8 cellular contexts compared by ENCODE assay signal in the genomic region with DNA sequence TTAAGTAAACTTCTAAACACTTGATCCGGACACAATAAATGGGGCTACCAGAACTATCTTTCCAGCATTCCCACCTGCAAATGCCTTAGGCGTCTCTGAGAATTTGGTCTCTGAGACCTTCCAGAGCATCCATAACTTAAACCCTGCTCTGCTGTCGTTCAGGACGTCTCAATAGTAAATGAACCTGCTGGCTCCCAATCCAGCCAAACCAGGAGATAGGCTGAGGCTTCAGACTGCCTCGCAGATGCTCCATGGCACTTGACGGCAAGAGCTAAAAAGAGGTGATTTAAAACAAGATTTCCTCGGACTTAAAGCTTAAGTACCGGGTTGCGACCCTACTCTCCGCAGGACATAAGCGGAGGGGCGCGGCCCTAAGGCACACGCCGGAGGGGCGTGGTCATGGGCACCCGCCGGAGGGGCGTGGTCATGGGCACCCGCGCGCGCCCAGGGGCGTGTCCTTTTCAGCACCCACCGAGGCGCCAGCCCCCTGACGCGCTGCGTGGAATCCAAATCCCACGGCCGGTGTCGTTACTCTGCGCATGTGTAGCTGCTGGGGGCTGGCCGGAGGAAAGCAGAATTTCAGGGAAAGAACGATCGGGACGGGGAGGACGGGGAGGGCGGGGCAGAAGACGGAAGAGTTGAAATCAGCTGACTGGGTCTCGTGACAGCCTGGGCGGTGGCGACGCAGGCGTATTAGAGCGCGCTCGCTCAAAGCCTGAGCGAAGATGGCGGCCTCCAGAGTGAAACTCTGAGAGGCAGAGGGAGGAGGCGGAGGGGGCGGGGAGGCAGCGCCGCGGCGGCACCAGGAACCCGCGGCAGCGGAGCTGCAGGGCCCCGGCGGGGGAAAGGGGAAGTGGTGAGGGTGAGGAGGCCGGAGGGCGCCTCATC. TPM values are rescaled to one million over a fixed set of nuclear protein-coding genes. Genes with fewer than 3 reads are reported as not detected.
DNase-seq lines count a peak whose midpoint lies in the region; ATAC-seq and TF ChIP-seq lines count a peak whose summit lies in the region.

A gene with protein sequence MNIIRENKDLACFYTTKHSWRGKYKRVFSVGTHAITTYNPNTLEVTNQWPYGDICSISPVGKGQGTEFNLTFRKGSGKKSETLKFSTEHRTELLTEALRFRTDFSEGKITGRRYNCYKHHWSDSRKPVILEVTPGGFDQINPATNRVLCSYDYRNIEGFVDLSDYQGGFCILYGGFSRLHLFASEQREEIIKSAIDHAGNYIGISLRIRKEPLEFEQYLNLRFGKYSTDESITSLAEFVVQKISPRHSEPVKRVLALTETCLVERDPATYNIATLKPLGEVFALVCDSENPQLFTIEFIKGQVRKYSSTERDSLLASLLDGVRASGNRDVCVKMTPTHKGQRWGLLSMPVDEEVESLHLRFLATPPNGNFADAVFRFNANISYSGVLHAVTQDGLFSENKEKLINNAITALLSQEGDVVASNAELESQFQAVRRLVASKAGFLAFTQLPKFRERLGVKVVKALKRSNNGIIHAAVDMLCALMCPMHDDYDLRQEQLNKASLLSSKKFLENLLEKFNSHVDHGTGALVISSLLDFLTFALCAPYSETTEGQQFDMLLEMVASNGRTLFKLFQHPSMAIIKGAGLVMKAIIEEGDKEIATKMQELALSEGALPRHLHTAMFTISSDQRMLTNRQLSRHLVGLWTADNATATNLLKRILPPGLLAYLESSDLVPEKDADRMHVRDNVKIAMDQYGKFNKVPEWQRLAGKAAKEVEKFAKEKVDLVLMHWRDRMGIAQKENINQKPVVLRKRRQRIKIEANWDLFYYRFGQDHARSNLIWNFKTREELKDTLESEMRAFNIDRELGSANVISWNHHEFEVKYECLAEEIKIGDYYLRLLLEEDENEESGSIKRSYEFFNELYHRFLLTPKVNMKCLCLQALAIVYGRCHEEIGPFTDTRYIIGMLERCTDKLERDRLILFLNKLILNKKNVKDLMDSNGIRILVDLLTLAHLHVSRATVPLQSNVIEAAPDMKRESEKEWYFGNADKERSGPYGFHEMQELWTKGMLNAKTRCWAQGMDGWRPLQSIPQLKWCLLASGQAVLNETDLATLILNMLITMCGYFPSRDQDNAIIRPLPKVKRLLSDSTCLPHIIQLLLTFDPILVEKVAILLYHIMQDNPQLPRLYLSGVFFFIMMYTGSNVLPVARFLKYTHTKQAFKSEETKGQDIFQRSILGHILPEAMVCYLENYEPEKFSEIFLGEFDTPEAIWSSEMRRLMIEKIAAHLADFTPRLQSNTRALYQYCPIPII (N-terminal part only) (plus strand): TSS at position 696 of the 888 bp plus-strand sequence. CDS start 17,049 bp downstream, outside the sequence.

- peak within 1 kb of the TSS; percentile 65 for H2AK5ac ChIP-seq in neuronal stem cell (ENCODE audit: low read depth, low read length)

- H3K4me3 ChIP-seq in HFF-Myc (replicated peaks; ENCODE audit: low read depth, low read length): peak within 1 kb of the TSS; percentile 96
- H3K4me3 ChIP-seq in gastroesophageal sphincter: peak within 1 kb of the TSS; percentile 94 to 95
- H3K4me3 ChIP-seq in neuronal stem cell (ENCODE audit: low read length in 2 of 2): peak within 1 kb of the TSS; percentile 91 to 98
- peak within 1 kb of the TSS; percentile 96 to 100 (median 98) for H3K4me3 ChIP-seq in subcutaneous abdominal adipose tissue (ENCODE audit: low read depth in 1 of 5, low read length in 5 of 5)

- no peak within 1 kb of the TSS for H2BK12ac ChIP-seq in neuronal stem cell (ENCODE audit: low read length)

- DNase-seq in GM04503 (ENCODE audit: low read depth): peak; percentile 75
- DNase-seq in HFF-Myc (ENCODE audit: extremely low read depth, low read depth): peak; percentile 72
- peak; percentile 94 for DNase-seq in MV-4-11 (lab: John Stamatoyannopoulos, UW)
- DNase-seq in SK-MEL-5 (ENCODE audit: low read depth, low spot score): peak; percentile 95
- peak; percentile 94 for DNase-seq in activated naive CD4-positive, alpha-beta T cell treated with Interleukin-2 at 50 U/mL for 16 hours
- peak; percentile 92 for DNase-seq in neuronal stem cell (ENCODE audit: low spot score)

- peak within 1 kb of the TSS; percentile 52 for H2BK15ac ChIP-seq in neuronal stem cell (ENCODE audit: low read length)

- H3K18ac ChIP-seq in neuronal stem cell (ENCODE audit: low read length): peak within 1 kb of the TSS; percentile 92

- H3K36me3 ChIP-seq in gastroesophageal sphincter (peaks cover 0 to 6% of the 10 kb centered on the region in 2 donors), neuronal stem cell (replicated peaks in 1 of 2; ENCODE audit: control insufficient read depth in 2 of 2, insufficient read depth in 2 of 2, low read length in 2 of 2) (peaks cover 0 to 17% of the 10 kb centered on the region in 2 donors), subcutaneous abdominal adipose tissue (ENCODE audit: control insufficient read depth in 5 of 5, insufficient read depth in 5 of 5, low read length in 5 of 5) (peaks cover 0 to 2% (median 0%) of the 10 kb centered on the region in 5 donors)

- no peak for TF ChIP-seq EP300 in gastroesophageal sphincter (IDR thresholded peaks at IDR 0.05)

- peak within 1 kb of the TSS; percentile 31 for H3K14ac ChIP-seq in neuronal stem cell (ENCODE audit: low read length)

- peak within 1 kb of the TSS; percentile 94 for H2AFZ ChIP-seq in neuronal stem cell (ENCODE audit: low read length)

- no peak within 1 kb of the TSS for H4K91ac ChIP-seq in neuronal stem cell (ENCODE audit: low read depth, low read length, poor library complexity)

- peak; percentile 98 for ATAC-seq in gastroesophageal sphincter

- H3K79me1 ChIP-seq in neuronal stem cell (ENCODE audit: low read depth, low read length): peaks cover 7% of the 10 kb centered on the region

- peak within 1 kb of the TSS; percentile 30 for H4K8ac ChIP-seq in neuronal stem cell (ENCODE audit: low read depth, low read length)

- in situ Hi-C loops in SK-MEL-5 (cut with HindIII; ENCODE audit: low pct_unique_long_range_greater_than_20kb, low sequenced_read_pairs): no loop called here

- no peaks in the 10 kb centered on the region for H3K9me3 ChIP-seq in gastroesophageal sphincter
- H3K9me3 ChIP-seq in neuronal stem cell (replicated peaks in 1 of 2; ENCODE audit: control insufficient read depth in 2 of 2, insufficient read depth in 1 of 2, low read depth in 1 of 2, low read length in 2 of 2): no peaks in the 10 kb centered on the region
- H3K9me3 ChIP-seq in subcutaneous abdominal adipose tissue (ENCODE audit: control insufficient read depth in 5 of 5, low read length in 5 of 5): no peaks in the 10 kb centered on the region

- peak within 1 kb of the TSS; percentile 91 for H2BK5ac ChIP-seq in neuronal stem cell (ENCODE audit: low read length)

- peak within 1 kb of the TSS; percentile 92 for H3K23ac ChIP-seq in neuronal stem cell (ENCODE audit: low read depth, low read length, poor library complexity)

- no peak for TF ChIP-seq CTCF in HFF-Myc (IDR thresholded peaks at IDR 0.05; ENCODE audit: low read depth, low read length, missing control alignments)
- TF ChIP-seq CTCF in gastroesophageal sphincter (IDR thresholded peaks at IDR 0.05): no peak

- H3K9ac ChIP-seq in neuronal stem cell (ENCODE audit: low read depth, low read length, poor library complexity): peak within 1 kb of the TSS; percentile 91
- H3K9ac ChIP-seq in subcutaneous abdominal adipose tissue (ENCODE audit: low read length in 5 of 5): peak within 1 kb of the TSS; percentile 95 to 99 (median 98)

- TF ChIP-seq POLR2A in gastroesophageal sphincter (IDR thresholded peaks at IDR 0.05): peak; percentile 36 to 49

- no peaks in the 10 kb centered on the region for H3K27me3 ChIP-seq in gastroesophageal sphincter
- no peaks in the 10 kb centered on the region for H3K27me3 ChIP-seq in neuronal stem cell (ENCODE audit: control insufficient read depth in 3 of 3, insufficient read depth in 3 of 3, low read depth in 1 of 3, low read length in 3 of 3)
- H3K27me3 ChIP-seq in subcutaneous abdominal adipose tissue (ENCODE audit: control insufficient read depth in 5 of 5, insufficient read depth in 4 of 5, low read length in 5 of 5): no peaks in the 10 kb centered on the region

- H3K4me2 ChIP-seq in neuronal stem cell (ENCODE audit: insufficient read depth, low read length, poor library complexity, severe bottlenecking): peak within 1 kb of the TSS; percentile 83

- no peak within 1 kb of the TSS for H2BK120ac ChIP-seq in neuronal stem cell (ENCODE audit: low read depth, low read length)

- H3K4me1 ChIP-seq in gastroesophageal sphincter: peaks cover 0 to 47% (median 4%) of the 10 kb centered on the region in 3 donors
- H3K4me1 ChIP-seq in neuronal stem cell (ENCODE audit: control insufficient read depth in 2 of 2, insufficient read depth in 1 of 2, low read depth in 1 of 2, low read length in 2 of 2): peaks cover 0 to 3% of the 10 kb centered on the region in 2 donors
- peaks cover 0 to 31% (median 24%) of the 10 kb centered on the region in 5 donors for H3K4me1 ChIP-seq in subcutaneous abdominal adipose tissue (ENCODE audit: control insufficient read depth in 5 of 5, insufficient read depth in 5 of 5, low read length in 5 of 5)

- 1% methylated on average over 18 to 31 of the region's 63 CpGs for WGBS in gastroesophageal sphincter (ENCODE audit: low coverage in 1 of 2), 2 donors
- WGBS in neuronal stem cell (ENCODE audit: extremely low coverage in 2 of 2, insufficient read length in 2 of 2, insufficient replicate concordance in 1 of 2), 2 donors: no CpG with 5 or more reads among the region's 63 CpGs

- H3K4ac ChIP-seq in neuronal stem cell (ENCODE audit: low read length): no peak within 1 kb of the TSS

- H3K27ac ChIP-seq in gastroesophageal sphincter (peak within 1 kb of the TSS; percentile 76 to 97 (median 94)), neuronal stem cell (replicated peaks; ENCODE audit: low read length) (peak within 1 kb of the TSS; percentile 80), subcutaneous abdominal adipose tissue (ENCODE audit: low read depth, low read length) (peak within 1 kb of the TSS; percentile 84)

RNA-seq across cellular contexts. Expression of the gene that starts here (rescaled TPM):
- total RNA-seq in SK-MEL-5 (2014; rRNA removed; shearing (Covaris generic)): 49.8 and 55.9 TPM in 2 replicates
- 25.9 and 34.8 TPM in 2 replicates for polyA plus RNA-seq in SK-MEL-5 (2015; cell fraction: cytosol; rRNA removed)
- polyA plus RNA-seq in SK-MEL-5 (2015; cell fraction: nucleus; rRNA removed): 50.7 and 57.9 TPM in 2 replicates
- 10 to 100 TPM; 43.6 to 73.7 (median 61.1) TPM for total RNA-seq in gastroesophageal sphincter
- polyA plus RNA-seq in neuronal stem cell (2013, experiment 1 of 2): 10.1 TPM
- 10.3 TPM for polyA plus RNA-seq in neuronal stem cell (2013, experiment 2 of 2)

Comparison
In these comparisons a context has a peak if more than half of its experiments do, and no peak if none do; other contexts are left out.
1. Peak in every context shown above with its lines: DNase-seq, ATAC-seq, H3K4me3 ChIP-seq and H3K27ac ChIP-seq.